8 cellular contexts compared by ENCODE assay signal in the genomic region with DNA sequence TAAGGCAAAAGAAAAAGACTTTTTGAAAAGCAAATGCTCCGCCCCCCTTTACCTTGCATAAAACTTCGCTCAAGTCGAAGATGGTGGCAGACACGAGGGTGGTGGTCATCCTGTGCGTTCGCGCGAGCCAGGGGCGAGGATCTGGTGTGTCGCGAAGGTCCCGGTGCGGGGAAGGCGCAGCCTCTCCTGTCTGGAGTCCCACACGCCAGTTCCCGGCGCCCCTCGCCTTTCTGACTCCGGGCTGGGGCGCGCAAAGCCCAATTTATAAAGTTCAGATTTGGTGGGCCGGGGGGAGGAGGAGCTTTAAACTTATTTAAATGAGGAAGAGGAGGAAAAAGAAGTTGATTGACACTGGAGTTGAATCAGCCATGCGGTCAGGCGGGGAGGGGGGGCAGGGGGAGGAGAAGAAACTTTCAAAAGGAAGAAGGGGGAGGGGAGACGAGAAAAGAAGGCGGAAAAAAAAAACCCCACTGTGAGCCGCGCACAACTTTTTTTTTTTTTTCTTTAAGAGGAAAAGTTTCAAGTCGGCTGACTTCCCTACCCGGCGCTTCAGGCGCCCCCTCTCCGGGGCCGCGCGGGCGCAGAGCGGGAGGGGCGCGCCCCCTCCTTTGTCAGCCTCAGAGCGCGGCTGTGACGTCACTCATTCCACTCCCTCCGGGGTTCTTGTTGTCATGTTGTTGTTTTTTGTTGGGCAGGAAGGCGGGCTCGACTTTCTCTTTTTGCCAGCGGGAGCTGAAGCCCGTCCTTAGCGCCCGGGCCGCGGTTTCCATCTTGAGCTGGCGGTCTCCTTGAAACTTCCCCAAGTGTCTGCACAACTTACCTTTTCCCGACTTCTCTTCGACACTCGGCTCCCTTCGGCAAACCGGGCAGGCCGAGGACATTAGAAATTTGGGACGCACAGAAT. TPM values are rescaled to one million over a fixed set of nuclear protein-coding genes. Genes with fewer than 3 reads are reported as not detected.
DNase-seq lines count a peak whose midpoint lies in the region; ATAC-seq and TF ChIP-seq lines count a peak whose summit lies in the region.

A gene with protein sequence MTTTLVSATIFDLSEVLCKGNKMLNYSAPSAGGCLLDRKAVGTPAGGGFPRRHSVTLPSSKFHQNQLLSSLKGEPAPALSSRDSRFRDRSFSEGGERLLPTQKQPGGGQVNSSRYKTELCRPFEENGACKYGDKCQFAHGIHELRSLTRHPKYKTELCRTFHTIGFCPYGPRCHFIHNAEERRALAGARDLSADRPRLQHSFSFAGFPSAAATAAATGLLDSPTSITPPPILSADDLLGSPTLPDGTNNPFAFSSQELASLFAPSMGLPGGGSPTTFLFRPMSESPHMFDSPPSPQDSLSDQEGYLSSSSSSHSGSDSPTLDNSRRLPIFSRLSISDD (minus strand): TSS at position 238 of the 904 bp plus-strand sequence. CDS start 129 bp downstream, at position 109.

- H3K27ac Mint-ChIP-seq in central memory CD8-positive, alpha-beta T cell (ENCODE audit: low read depth), result peak within 1 kb of the TSS; percentile 99

- peak; percentile 10 to 20 for ATAC-seq in activated CD4-positive, CD25-positive, alpha-beta regulatory T cell treated with anti-CD3 and anti-CD28 coated beads, Interleukin-2, amount 50 U/mL, for 24 hours
- peak; percentile 34 for ATAC-seq in central memory CD8-positive, alpha-beta T cell (replicated peaks; ENCODE audit: extremely low read depth, poor library complexity, severe bottlenecking)

- peaks cover 21% of the 10 kb centered on the region for H3K36me3 ChIP-seq in H7 (replicated peaks; ENCODE audit: control insufficient read depth, insufficient read depth, low read length)

- H3K27me3 Mint-ChIP-seq in central memory CD8-positive, alpha-beta T cell, result no peaks in the 10 kb centered on the region

- DNase-seq in Daoy (ENCODE audit: low read depth), result peak; percentile 96
- peak; percentile 95 for DNase-seq in H7
- peak; percentile 80 for DNase-seq in NB4 (ENCODE audit: low read depth)
- DNase-seq in central memory CD8-positive, alpha-beta T cell (ENCODE audit: low spot score in 2 of 2), result peak; percentile 83 to 91
- DNase-seq in iris pigment epithelial cell (ENCODE audit: low read depth), result peak; percentile 95
- peak; percentile 79 to 84 for DNase-seq in stimulated activated CD4-positive, alpha-beta T cell treated with anti-CD3 and anti-CD28 coated beads, Interleukin-12 subunit alpha, Interleukin-12 subunit beta, amount 100 ng/mL, for 24 hours (ENCODE audit: low read depth in 2 of 2)
- no peak for DNase-seq in NCI-H1436 treated with DMSO at 0.1 percent for 48 hours (lab: John Stamatoyannopoulos, UW)

- no peaks in the 10 kb centered on the region for H3K27me3 ChIP-seq in H7 (ENCODE audit: control insufficient read depth, insufficient read depth, low read length)

- no peak for TF ChIP-seq CTCF in NB4 (IDR thresholded peaks at IDR 0.05; ENCODE audit: low read depth, low read length)

- no peaks in the 10 kb centered on the region for H3K9me3 Mint-ChIP-seq in central memory CD8-positive, alpha-beta T cell

- peak within 1 kb of the TSS; percentile 94 for H3K4me3 Mint-ChIP-seq in central memory CD8-positive, alpha-beta T cell

- peak; percentile 33 for TF ChIP-seq POLR2A in NB4 (IDR thresholded peaks at IDR 0.05; ENCODE audit: extremely low read depth, insufficient read length)

- H3K36me3 Mint-ChIP-seq in central memory CD8-positive, alpha-beta T cell (ENCODE audit: insufficient read depth), result peaks cover 84% of the 10 kb centered on the region

- H3K4me1 Mint-ChIP-seq in central memory CD8-positive, alpha-beta T cell, result peaks cover 59% of the 10 kb centered on the region

- H3K4me3 ChIP-seq in H7 (ENCODE audit: insufficient read depth, low read depth, low read length) (peak within 1 kb of the TSS; percentile 88), NB4 (ENCODE audit: low read depth, low read length) (peak within 1 kb of the TSS; percentile 60)

RNA-seq across cellular contexts. Expression of the gene that starts here (rescaled TPM):
- total RNA-seq in Daoy (2014; rRNA removed; shearing (Covaris generic)), result 34.7 and 50.9 TPM in 2 replicates
- total RNA-seq in H7 (2014; rRNA removed; shearing (Covaris generic)), result 47.8 and 73.1 TPM in 2 replicates
